15 cellular contexts compared by ENCODE assay signal in genomic region chr15:20353966-20354883, GRCh38.
DNase-seq lines count a peak whose midpoint lies in the region; ATAC-seq and TF ChIP-seq lines count a peak whose summit lies in the region.
"Had no signal": no experiment of that assay in that cellular context is flagged by ENCODE, and none has a peak within 500 bp of the region (broad histone marks: within the 10 kb centered on the region; RNA-seq: fewer than 3 reads in every experiment).

No MANE protein-coding gene starts in this region.

- H3K36me3 Mint-ChIP-seq in CD4-positive, alpha-beta T cell (ENCODE audit: low read depth): no peaks in the 10 kb centered on the region
- H3K36me3 Mint-ChIP-seq: CD14-positive monocyte had no signal

- H3K4me3 ChIP-seq in coronary artery (no peak overlapping the region), osteoblast (ENCODE audit: insufficient read depth, low read length) (no peak overlapping the region)
- H3K4me3 ChIP-seq: GM12878, pancreas, thoracic aorta had no signal

- no peak overlapping the region for H3K4me2 ChIP-seq in osteoblast (ENCODE audit: insufficient read depth, low read length)

- ATAC-seq in CD4-positive, alpha-beta T cell (ENCODE audit: poor library complexity): no peak
- ATAC-seq: pancreas had no signal

- peaks cover 13% of the 10 kb centered on the region for H3K27me3 Mint-ChIP-seq in CD4-positive, alpha-beta T cell

- H3K9me3 Mint-ChIP-seq in CD4-positive, alpha-beta T cell: no peaks in the 10 kb centered on the region
- H3K9me3 Mint-ChIP-seq: CD14-positive monocyte had no signal

- no peak overlapping the region for H3K27ac Mint-ChIP-seq in CD4-positive, alpha-beta T cell
- H3K27ac Mint-ChIP-seq: CD14-positive monocyte had no signal

- no peak overlapping the region for H2AFZ ChIP-seq in osteoblast (ENCODE audit: low read length)

- H3K36me3 ChIP-seq in osteoblast (ENCODE audit: insufficient read depth, low read length): no peaks in the 10 kb centered on the region
- H3K36me3 ChIP-seq: pancreas, thoracic aorta had no signal

- peak in 1 of 10 experiments; percentile 9 for DNase-seq in CD4-positive, alpha-beta T cell
- peak; percentile 29 for DNase-seq in GM10266 (ENCODE audit: extremely low spot score)
- DNase-seq in coronary artery (ENCODE audit: low spot score): peak; percentile 72
- DNase-seq in osteoblast (ENCODE audit: insufficient read length, low spot score, missing footprints): peak; percentile 53
- no peak for DNase-seq in NCI-H2107 treated with DMSO at 0.1 percent for 48 hours (lab: John Stamatoyannopoulos, UW; ENCODE audit: unreplicated experiment)
- no peak for DNase-seq in NCI-H146 treated with DMSO at 0.1 percent for 48 hours (lab: John Stamatoyannopoulos, UW; ENCODE audit: unreplicated experiment)
- DNase-seq in activated gamma-delta T cell (lab: John Stamatoyannopoulos, UW): no peak
- DNase-seq: islet precursor cell, NCI-H2107, SHP77 treated with DMSO at 0.1 percent for 48 hours had no signal

- no peak overlapping the region for H3K4me3 Mint-ChIP-seq in CD4-positive, alpha-beta T cell
- H3K4me3 Mint-ChIP-seq: CD14-positive monocyte had no signal

- H4K20me1 ChIP-seq in osteoblast (ENCODE audit: insufficient read depth, low read length): no peaks in the 10 kb centered on the region

- H3K79me2 ChIP-seq in osteoblast (ENCODE audit: insufficient read depth, low read length): no peaks in the 10 kb centered on the region

- H3K9me3 ChIP-seq in CD4-positive, alpha-beta T cell (ENCODE audit: control insufficient read depth, low read length): no peaks in the 10 kb centered on the region
- peaks cover 20% of the 10 kb centered on the region for H3K9me3 ChIP-seq in osteoblast (ENCODE audit: low read depth, low read length)
- H3K9me3 ChIP-seq: pancreas, thoracic aorta had no signal

- no peaks in the 10 kb centered on the region for H3K27me3 ChIP-seq in CD4-positive, alpha-beta T cell (ENCODE audit: control insufficient read depth, insufficient read depth, low read length)
- no peaks in the 10 kb centered on the region for H3K27me3 ChIP-seq in osteoblast (ENCODE audit: insufficient read depth, low read length)

- intact Hi-C loops in CD4-positive, alpha-beta T cell (cut with DNase I, micrococcal nuclease): loop anchor here (1.0 to 10.0 kb wide), 3 partner anchors 8 to 1871 kb away; no protein-coding TSS in a partner anchor

- H3K4me1 Mint-ChIP-seq in CD4-positive, alpha-beta T cell (ENCODE audit: low read depth): peaks cover 7% of the 10 kb centered on the region

- CTCF ChIA-PET in CD4-positive, alpha-beta T cell (lab: Charles Lee): interaction anchor here (2.5 kb wide), 1 partner anchor 1869 kb away, joined by 9 read pairs; no protein-coding TSS in a partner anchor

- POLR2A ChIA-PET in CD4-positive, alpha-beta T cell (lab: Charles Lee): interaction anchor here (6.6 kb wide), 1 partner anchor 1868 kb away, joined by 59 read pairs; no protein-coding TSS in a partner anchor

- no peak overlapping the region for H3K27ac ChIP-seq in CD4-positive, alpha-beta T cell (ENCODE audit: low read depth, low read length)
- H3K27ac ChIP-seq in coronary artery (no peak overlapping the region), osteoblast (ENCODE audit: low read depth, low read length) (no peak overlapping the region)
- H3K27ac ChIP-seq: epithelial cell of prostate, pancreas, thoracic aorta had no signal

- TF ChIP-seq CTCF in CD4-positive, alpha-beta T cell (IDR thresholded peaks at IDR 0.05): peak; percentile 9
- TF ChIP-seq CTCF in GM10266 (IDR thresholded peaks at IDR 0.05; ENCODE audit: control insufficient read depth, insufficient read depth, low read depth, missing control alignments) (no peak), coronary artery (IDR thresholded peaks at IDR 0.05) (no peak), osteoblast (IDR thresholded peaks at IDR 0.05; ENCODE audit: extremely low read depth, low read depth, low read length) (no peak)

- no peaks in the 10 kb centered on the region for H3K4me1 ChIP-seq in osteoblast (ENCODE audit: insufficient read depth, low read length)

Comparison
In these comparisons a context has a peak if more than half of its experiments do, and no peak if none do; other contexts are left out.
1. DNase-seq: peak in GM10266 (single experiment), coronary artery (single experiment) and osteoblast (single experiment); none in NCI-H2107 treated with DMSO at 0.1 percent for 48 hours (single experiment), NCI-H146 treated with DMSO at 0.1 percent for 48 hours (single experiment) and activated gamma-delta T cell (single experiment).